Comparison of ENCODE assay signal across 8 cellular contexts in the genomic region with DNA sequence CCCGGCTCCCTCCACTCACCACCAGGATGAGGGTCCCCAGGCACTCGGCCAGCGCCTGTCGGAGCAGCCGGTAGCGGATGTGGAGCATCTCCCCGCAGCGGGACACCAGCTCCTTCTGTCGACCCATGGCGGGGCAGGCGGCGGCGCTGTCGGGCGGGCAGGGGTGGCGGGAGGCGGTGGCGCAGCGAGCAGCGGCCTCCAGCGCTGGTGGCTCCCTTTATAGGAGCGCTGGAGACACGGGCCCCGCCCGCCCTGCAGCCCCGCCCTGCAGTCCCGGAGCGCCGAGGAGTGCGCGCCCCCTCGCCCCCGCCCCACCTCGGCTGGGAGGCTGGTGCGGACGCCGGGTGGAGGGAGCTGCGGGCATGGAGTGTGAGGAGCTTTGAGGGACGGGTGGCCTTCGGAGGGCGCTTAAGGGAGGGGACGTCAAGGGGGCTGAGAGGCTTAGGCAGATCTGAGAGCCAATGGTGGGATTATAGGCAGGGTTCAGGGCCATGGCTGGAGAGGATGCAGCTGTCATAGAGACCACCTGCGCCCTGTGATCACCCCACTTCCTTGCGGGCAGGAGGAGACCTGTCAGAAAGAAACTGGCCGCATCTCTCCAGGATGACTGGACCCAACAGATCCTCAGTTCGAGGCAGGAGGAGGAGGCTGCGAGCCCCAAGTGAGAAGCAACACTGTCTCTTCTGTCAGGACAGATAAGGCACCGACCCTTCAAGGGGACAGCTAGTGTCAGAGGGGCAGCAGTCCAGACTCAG. TPM values are rescaled to one million over a fixed set of nuclear protein-coding genes. Genes with fewer than 3 reads are reported as not detected.
DNase-seq lines count a peak whose midpoint lies in the region; ATAC-seq and TF ChIP-seq lines count a peak whose summit lies in the region.

A gene (minus strand): TSS at position 190 of the 755 bp plus-strand sequence. CDS start 63 bp downstream, at position 127.

- H3K4me1 Mint-ChIP-seq in CD14-positive monocyte, result peaks cover 16% of the 10 kb centered on the region
- peaks cover 55% of the 10 kb centered on the region for H3K4me1 Mint-ChIP-seq in activated CD4-positive, alpha-beta memory T cell treated with anti-CD3 and anti-CD28 coated beads for 36 hours (ENCODE audit: low read depth)
- H3K4me1 Mint-ChIP-seq in endodermal cell, result peaks cover 34% of the 10 kb centered on the region

- CTCF ChIA-PET in activated CD4-positive, alpha-beta memory T cell treated with anti-CD3 and anti-CD28 coated beads for 36 hours (lab: Charles Lee), result interaction anchor here (0.6 to 22.0 kb wide), 11 partner anchors 8 to 161 kb away, joined by 3 to 386 read pairs (median 5); a partner anchor contains a TSS

- no peak for TF ChIP-seq CTCF in CD14-positive monocyte (IDR thresholded peaks at IDR 0.05)
- TF ChIP-seq CTCF in endodermal cell (conservative IDR thresholded peaks at IDR 0.05), result peak; percentile 58

- peak within 1 kb of the TSS; percentile 82 to 96 for H3K4me3 Mint-ChIP-seq in CD14-positive monocyte
- peak within 1 kb of the TSS; percentile 89 for H3K4me3 Mint-ChIP-seq in activated CD4-positive, alpha-beta memory T cell treated with anti-CD3 and anti-CD28 coated beads for 36 hours
- peak within 1 kb of the TSS; percentile 57 for H3K4me3 Mint-ChIP-seq in endodermal cell

- peaks cover 0 to 5% (median 0%) of the 10 kb centered on the region in 7 donors for H3K9me3 Mint-ChIP-seq in CD14-positive monocyte
- no peaks in the 10 kb centered on the region for H3K9me3 Mint-ChIP-seq in activated CD4-positive, alpha-beta memory T cell treated with anti-CD3 and anti-CD28 coated beads for 36 hours
- H3K9me3 Mint-ChIP-seq in endodermal cell, result no peaks in the 10 kb centered on the region

- no peak within 1 kb of the TSS for H3K27ac ChIP-seq in endodermal cell (ENCODE audit: low read depth, low read length)

- peaks cover 10% of the 10 kb centered on the region for H3K27me3 ChIP-seq in endodermal cell (ENCODE audit: control insufficient read depth, insufficient read depth, low read length, poor library complexity, severe bottlenecking)
- peaks cover 2% of the 10 kb centered on the region for H3K27me3 ChIP-seq in mononuclear cell (ENCODE audit: insufficient read depth, low read length)

- H3K4me1 ChIP-seq in endodermal cell (ENCODE audit: control insufficient read depth, insufficient read depth, low read length) (peaks cover 23% of the 10 kb centered on the region), mononuclear cell (ENCODE audit: insufficient read depth, low read length) (peaks cover 34% of the 10 kb centered on the region)

- H3K27me3 Mint-ChIP-seq in CD14-positive monocyte (ENCODE audit: low read depth in 3 of 3) (peaks cover 20 to 31% (median 20%) of the 10 kb centered on the region in 3 donors), endodermal cell (ENCODE audit: insufficient read depth) (peaks cover 27% of the 10 kb centered on the region)
- no peaks in the 10 kb centered on the region for H3K27me3 Mint-ChIP-seq in activated CD4-positive, alpha-beta memory T cell treated with anti-CD3 and anti-CD28 coated beads for 36 hours

- H3K36me3 ChIP-seq in endodermal cell (ENCODE audit: control insufficient read depth, insufficient read depth, low read length), result no peaks in the 10 kb centered on the region

- H3K9ac ChIP-seq in endodermal cell (ENCODE audit: extremely low read depth, low read length, poor library complexity, severe bottlenecking), result no peak within 1 kb of the TSS

- WGBS in endodermal cell (ENCODE audit: insufficient coverage in 1 of 2, insufficient read length in 1 of 2), 2 experiments, result 6 to 9% methylated on average over 20 to 48 of the region's 48 CpGs

- H3K4me3 ChIP-seq in endodermal cell (ENCODE audit: low read length) (peak within 1 kb of the TSS; percentile 73), mononuclear cell (ENCODE audit: low read length) (peak within 1 kb of the TSS; percentile 45)

- no peaks in the 10 kb centered on the region for H3K9me3 ChIP-seq in endodermal cell (ENCODE audit: control insufficient read depth, low read length)
- no peaks in the 10 kb centered on the region for H3K9me3 ChIP-seq in mononuclear cell (ENCODE audit: low read depth, low read length)

- POLR2A ChIA-PET in activated CD4-positive, alpha-beta memory T cell treated with anti-CD3 and anti-CD28 coated beads for 36 hours (lab: Charles Lee), result interaction anchor here (0.5 to 4.1 kb wide), 7 partner anchors 8 to 158 kb away, joined by 3 to 28 read pairs (median 7); a partner anchor contains a TSS

- H3K36me3 Mint-ChIP-seq in CD14-positive monocyte (no peaks in the 10 kb centered on the region), endodermal cell (ENCODE audit: low read depth) (no peaks in the 10 kb centered on the region)
- H3K36me3 Mint-ChIP-seq in activated CD4-positive, alpha-beta memory T cell treated with anti-CD3 and anti-CD28 coated beads for 36 hours, result peaks cover 1% of the 10 kb centered on the region

- DNase-seq in CD14-positive monocyte (ENCODE audit: low spot score) (no peak), NCI-H2227 treated with DMSO at 0.1 percent for 48 hours (lab: John Stamatoyannopoulos, UW) (peak; percentile 21), endodermal cell (peak; percentile 93)
- DNase-seq in activated CD4-positive, alpha-beta memory T cell treated with anti-CD3 and anti-CD28 coated beads for 36 hours, result peak; percentile 84
- peak; percentile 36 to 49 for DNase-seq in stimulated activated CD8-positive, alpha-beta memory T cell treated with anti-CD3 and anti-CD28 coated beads, Interleukin-7, amount 100 ng/mL, for 1 hour (ENCODE audit: low read depth in 2 of 2)

- peak; percentile 9 for ATAC-seq in GM21528 (IDR thresholded peaks at IDR 0.05; ENCODE audit: low FRiP score, unreplicated experiment)
- no peak for ATAC-seq in GM18517 (IDR thresholded peaks at IDR 0.05; ENCODE audit: unreplicated experiment)

- intact Hi-C loops in CD14-positive monocyte (cut with micrococcal nuclease), result no loop called here
- intact Hi-C loops in activated CD4-positive, alpha-beta memory T cell treated with anti-CD3 and anti-CD28 coated beads for 36 hours (cut with micrococcal nuclease), result loop anchor here (2.0 to 5.0 kb wide), 3 partner anchors 73 to 285 kb away; a partner anchor contains a TSS

- peak within 1 kb of the TSS in 4 of 7 donors; percentile 23 to 75 (median 67) for H3K27ac Mint-ChIP-seq in CD14-positive monocyte
- peak within 1 kb of the TSS; percentile 94 for H3K27ac Mint-ChIP-seq in activated CD4-positive, alpha-beta memory T cell treated with anti-CD3 and anti-CD28 coated beads for 36 hours
- no peak within 1 kb of the TSS for H3K27ac Mint-ChIP-seq in endodermal cell

RNA-seq across cellular contexts. Expression of the gene that starts here (rescaled TPM):
- under 1 TPM; 0.63 to 0.70 TPM for polyA plus RNA-seq in CD14-positive monocyte
- 10 to 100 TPM; 19.4 to 20.2 TPM for total RNA-seq in activated CD4-positive, alpha-beta memory T cell treated with anti-CD3 and anti-CD28 coated beads for 36 hours
- total RNA-seq in endodermal cell (1 to 10 TPM; 2.2 to 2.7 TPM), mononuclear cell (22.1 TPM)
- 3.4 TPM for polyA plus RNA-seq in endodermal cell (2013, experiment 1 of 2)
- 2.7 TPM for polyA plus RNA-seq in endodermal cell (2013, experiment 2 of 2)
